ENCODE assay signal across 16 cellular contexts in the genomic region with DNA sequence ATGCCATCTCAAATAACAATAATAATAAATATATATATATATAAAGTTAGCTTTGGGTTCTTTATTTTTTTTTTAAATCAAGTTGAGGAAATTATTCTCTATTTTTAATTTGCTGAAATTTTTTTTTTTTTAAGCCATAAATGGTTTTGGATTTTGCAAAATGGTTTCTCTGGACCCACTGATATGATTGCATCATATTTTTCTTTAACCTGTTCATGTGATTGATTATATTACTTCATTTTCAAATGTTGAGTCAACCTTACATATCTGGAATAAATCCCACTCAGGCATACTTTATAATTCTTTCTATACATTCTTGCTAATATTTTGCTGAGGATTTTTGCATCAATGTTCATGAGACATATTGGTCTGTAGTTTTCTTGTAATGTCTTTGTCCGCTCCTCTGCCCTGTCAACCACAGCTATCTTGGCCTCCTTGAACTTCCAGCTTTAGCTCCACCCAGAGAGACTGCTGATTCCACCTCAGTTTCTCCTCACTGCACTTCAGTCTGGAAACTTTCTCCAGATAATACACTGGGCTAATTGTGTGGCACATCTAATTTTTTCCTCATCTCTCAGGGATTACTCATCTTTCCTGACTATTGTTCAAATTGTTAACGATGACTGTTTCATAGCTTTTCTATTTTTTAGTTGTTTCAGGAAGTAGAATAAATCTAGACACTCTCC.
DNase-seq lines count a peak whose midpoint lies in the region; ATAC-seq, FAIRE-seq and TF ChIP-seq lines count a peak whose summit lies in the region.
"Had no signal": no experiment of that assay in that cellular context is flagged by ENCODE, and none has a peak within 500 bp of the region (broad histone marks: within the 10 kb centered on the region; RNA-seq: fewer than 3 reads in every experiment).

No MANE protein-coding gene starts in this region.

- peak overlapping the region; percentile 77 for H3K27ac ChIP-seq in keratinocyte (ENCODE audit: control insufficient read depth, insufficient read depth, low read length)
- no peak overlapping the region for H3K27ac ChIP-seq in sigmoid colon
- no peak overlapping the region for H3K27ac ChIP-seq in mesendoderm (ENCODE audit: low read depth, low read length)
- H3K27ac ChIP-seq: ascending aorta, lower lobe of right lung, WERI-Rb-1 had no signal

- H3K79me2 ChIP-seq in keratinocyte (ENCODE audit: control insufficient read depth, insufficient read depth, low read length) (no peaks in the 10 kb centered on the region), mesendoderm (ENCODE audit: control insufficient read depth, insufficient read depth, low read length) (no peaks in the 10 kb centered on the region)

- no peak overlapping the region for H4K5ac ChIP-seq in mesendoderm (ENCODE audit: low read length)

- no peaks in the 10 kb centered on the region for H4K20me1 ChIP-seq in keratinocyte (ENCODE audit: control insufficient read depth, extremely low read depth, insufficient read depth, low read length)

- no peak overlapping the region for H3K56ac ChIP-seq in mesendoderm (ENCODE audit: low read length)

- H3K27ac Mint-ChIP-seq in Calu3 (ENCODE audit: unreplicated experiment): peak overlapping the region; percentile 53
- H3K27ac Mint-ChIP-seq: naive thymus-derived CD8-positive, alpha-beta T cell had no signal

- no peaks in the 10 kb centered on the region for H3K9me3 Mint-ChIP-seq in Calu3 (ENCODE audit: low read depth, unreplicated experiment)

- ATAC-seq in HG03565 (IDR thresholded peaks at IDR 0.05; ENCODE audit: unreplicated experiment): no peak
- ATAC-seq: lower lobe of right lung; naive thymus-derived CD8-positive, alpha-beta T cell had no signal

- H2BK15ac ChIP-seq in mesendoderm (replicated peaks; ENCODE audit: low read depth): no peak overlapping the region

- 88 to 93% methylated on average over 2 of the region's 2 CpGs for WGBS in sigmoid colon, 2 donors
- no CpG with 5 or more reads among the region's 2 CpGs for WGBS in mesendoderm (ENCODE audit: extremely low coverage, insufficient coverage, low lambda C conversion rate)

- TF ChIP-seq CTCF in Calu3 (IDR thresholded peaks at IDR 0.05; ENCODE audit: unreplicated experiment) (no peak), astrocyte of the cerebellum (IDR thresholded peaks at IDR 0.05; ENCODE audit: low read depth, low read length, missing control alignments) (no peak), keratinocyte (optimal IDR thresholded peaks at IDR 0.05 in 1 of 3, IDR thresholded peaks at IDR 0.05 in 1 of 3, conservative IDR thresholded peaks at IDR 0.05 in 1 of 3; ENCODE audit: extremely low read depth in 1 of 3, insufficient read depth in 2 of 3, low read length in 3 of 3) (no peak), sigmoid colon (IDR thresholded peaks at IDR 0.05) (no peak)

- no peak overlapping the region for H2BK120ac ChIP-seq in mesendoderm (ENCODE audit: low read depth, low read length)

- H3K4me3 ChIP-seq in astrocyte of the cerebellum (ENCODE audit: low read depth, low read length) (no peak overlapping the region), keratinocyte (ENCODE audit: control insufficient read depth in 2 of 3, extremely low read depth in 1 of 3, insufficient read depth in 2 of 3, low read depth in 1 of 3, low read length in 3 of 3) (peak overlapping the region in 1 of 3 experiments; percentile 49), sigmoid colon (no peak overlapping the region), mesendoderm (ENCODE audit: low read length) (no peak overlapping the region)
- H3K4me3 ChIP-seq: ascending aorta, lower lobe of right lung had no signal

- no peak for TF ChIP-seq POLR2A in sigmoid colon (IDR thresholded peaks at IDR 0.05)

- H3K4ac ChIP-seq in mesendoderm (ENCODE audit: low read depth, low read length): no peak overlapping the region

- no peaks in the 10 kb centered on the region for H3K9me1 ChIP-seq in keratinocyte (ENCODE audit: control insufficient read depth, extremely low read depth, insufficient read depth, low read length)

- H3K9ac ChIP-seq in keratinocyte (ENCODE audit: control insufficient read depth, extremely low read depth, insufficient read depth, low read length): peak overlapping the region; percentile 44
- no peak overlapping the region for H3K9ac ChIP-seq in mesendoderm (ENCODE audit: low read length)

- in situ Hi-C loops in astrocyte of the cerebellum (cut with HindIII; ENCODE audit: low sequenced_read_pairs): no loop called here

- H3K9me3 ChIP-seq in keratinocyte (ENCODE audit: control insufficient read depth, low read depth, low read length) (no peaks in the 10 kb centered on the region), sigmoid colon (no peaks in the 10 kb centered on the region)
- H3K9me3 ChIP-seq: ascending aorta, lower lobe of right lung had no signal

- DNase-seq in Calu3: no peak
- DNase-seq in HPDE6-E6E7 (ENCODE audit: extremely low spot score): peak; percentile 39
- peak; percentile 23 for DNase-seq in astrocyte of the cerebellum (ENCODE audit: low read depth)
- DNase-seq in keratinocyte (ENCODE audit: low read depth, low spot score): peak; percentile 35
- DNase-seq in pons (ENCODE audit: low spot score): no peak
- DNase-seq in sigmoid colon: no peak
- no peak for DNase-seq in mesendoderm
- DNase-seq: activated CD8-positive, alpha-beta memory T cell treated with anti-CD3 and anti-CD28 coated beads for 24 hours; lower lobe of right lung; MM.1S; naive thymus-derived CD8-positive, alpha-beta T cell; NCI-H1930; NCI-H526 treated with DMSO at 0.1 percent for 48 hours; WERI-Rb-1 had no signal

- no peak overlapping the region for H3K4me3 Mint-ChIP-seq in Calu3 (ENCODE audit: low read depth, unreplicated experiment)
- H3K4me3 Mint-ChIP-seq: naive thymus-derived CD8-positive, alpha-beta T cell had no signal

- H4K8ac ChIP-seq in mesendoderm (ENCODE audit: low read depth, low read length): no peak overlapping the region

- no peaks in the 10 kb centered on the region for H3K27me3 ChIP-seq in keratinocyte (ENCODE audit: control insufficient read depth, extremely low read depth, insufficient read depth, low read length)
- H3K27me3 ChIP-seq in sigmoid colon: no peaks in the 10 kb centered on the region
- no peaks in the 10 kb centered on the region for H3K27me3 ChIP-seq in mesendoderm (ENCODE audit: insufficient read depth, low read length, poor library complexity)
- H3K27me3 ChIP-seq: ascending aorta had no signal

- peak; percentile 93 for FAIRE-seq in keratinocyte (lab: Jason Lieb, UNC)

- no TSS peak for BruUV-seq in Calu3 (replicated peaks; lab: Mats Ljungman, UMichigan)

- H3K18ac ChIP-seq in mesendoderm (ENCODE audit: low read length): no peak overlapping the region

- H3K36me3 ChIP-seq in keratinocyte (ENCODE audit: control insufficient read depth in 2 of 2, extremely low read depth in 1 of 2, insufficient read depth in 2 of 2, low read length in 2 of 2): no peaks in the 10 kb centered on the region
- no peaks in the 10 kb centered on the region for H3K36me3 ChIP-seq in sigmoid colon
- H3K36me3 ChIP-seq in mesendoderm (ENCODE audit: control insufficient read depth, insufficient read depth, low read length): no peaks in the 10 kb centered on the region
- H3K36me3 ChIP-seq: ascending aorta, lower lobe of right lung, WERI-Rb-1 had no signal

- H3K27me3 Mint-ChIP-seq in Calu3 (ENCODE audit: unreplicated experiment): no peaks in the 10 kb centered on the region
- H3K27me3 Mint-ChIP-seq: naive thymus-derived CD8-positive, alpha-beta T cell had no signal

- H2BK5ac ChIP-seq in mesendoderm (ENCODE audit: low read length): no peak overlapping the region

- dilution Hi-C loops in keratinocyte (cut with MboI; ENCODE audit: extremely low pct_ligation_motif_present, low sequenced_read_pairs): no loop called here

- peaks cover 19% of the 10 kb centered on the region for H3K4me1 ChIP-seq in keratinocyte (ENCODE audit: control insufficient read depth, extremely low read depth, insufficient read depth, low read length)
- H3K4me1 ChIP-seq in sigmoid colon: no peaks in the 10 kb centered on the region
- H3K4me1 ChIP-seq in mesendoderm (ENCODE audit: control insufficient read depth, low read depth, low read length): no peaks in the 10 kb centered on the region
- H3K4me1 ChIP-seq: ascending aorta, lower lobe of right lung had no signal

- TF ChIP-seq EP300 in sigmoid colon (IDR thresholded peaks at IDR 0.05): no peak

- H3K4me2 ChIP-seq in keratinocyte (ENCODE audit: control insufficient read depth, extremely low read depth, insufficient read depth, low read depth, low read length) (peak overlapping the region; percentile 64), mesendoderm (ENCODE audit: low read length) (no peak overlapping the region)

- H3K79me1 ChIP-seq in mesendoderm (ENCODE audit: low read length): no peaks in the 10 kb centered on the region

- intact Hi-C loops in Calu3 (cut with micrococcal nuclease; ENCODE audit: unreplicated experiment) (no loop called here), sigmoid colon (cut with DNase I) (no loop called here)

- CTCF ChIA-PET in Calu3 (lab: Charles Lee): interaction anchor here (0.6 to 0.7 kb wide), 2 partner anchors 54 to 150 kb away, joined by 3 read pairs; no protein-coding TSS in a partner anchor

- H3K4me1 Mint-ChIP-seq in Calu3 (ENCODE audit: low read depth, unreplicated experiment): peaks cover 16% of the 10 kb centered on the region
- H3K4me1 Mint-ChIP-seq: naive thymus-derived CD8-positive, alpha-beta T cell had no signal

- peak overlapping the region; percentile 87 for H2AFZ ChIP-seq in keratinocyte (ENCODE audit: control insufficient read depth, low read length)

- no peak overlapping the region for H2AK5ac ChIP-seq in mesendoderm (ENCODE audit: low read length)

- H3K23ac ChIP-seq in mesendoderm (ENCODE audit: low read length): no peak overlapping the region

- H3K36me3 Mint-ChIP-seq in Calu3 (ENCODE audit: insufficient read depth, unreplicated experiment): no peaks in the 10 kb centered on the region
- H3K36me3 Mint-ChIP-seq: naive thymus-derived CD8-positive, alpha-beta T cell had no signal

Comparison
In these comparisons a context has a peak if more than half of its experiments do, and no peak if none do; other contexts are left out.
1. DNase-seq: peak in HPDE6-E6E7 (single experiment), astrocyte of the cerebellum (single experiment) and keratinocyte (single experiment); none in Calu3 (single experiment), pons (single experiment), sigmoid colon (single experiment) and mesendoderm (single experiment).